ENCODE assay signal across 26 cellular contexts in the genomic region with DNA sequence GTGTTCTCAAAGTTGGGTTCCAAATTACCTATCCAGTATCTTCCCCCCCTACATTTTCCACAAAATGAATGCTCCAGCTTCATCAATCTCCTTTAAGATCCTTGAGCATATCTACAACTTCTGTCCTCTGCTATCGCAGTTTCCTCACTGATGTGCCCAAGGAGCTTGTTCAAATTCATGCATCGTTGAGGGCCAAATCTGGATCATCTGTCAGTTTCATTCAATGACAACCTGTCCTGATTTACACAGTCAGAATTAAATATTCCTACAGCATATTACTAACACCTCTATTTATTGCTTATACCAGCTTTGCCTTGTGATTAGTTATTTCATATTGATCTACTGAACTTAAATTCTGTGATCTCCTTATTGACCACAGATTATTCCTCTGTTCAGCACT.
"Had no signal": no experiment of that assay in that cellular context is flagged by ENCODE, and none has a peak within 500 bp of the region (broad histone marks: within the 10 kb centered on the region; RNA-seq: fewer than 3 reads in every experiment).

No MANE protein-coding gene starts in this region.

- H3K27me3 ChIP-seq: colonic mucosa, dorsolateral prefrontal cortex, esophagus muscularis mucosa, esophagus squamous epithelium, foreskin keratinocyte, gastrocnemius medialis, heart left ventricle, heart right ventricle, hepatocyte had no signal

- H3K27me3 Mint-ChIP-seq: dendritic cell treated with granulocyte-macrophage colony-stimulating factor and Interleukin-4, amounts not matched to agents 40 ng/mL and 50 ng/mL, for 4 days; effector memory CD8-positive, alpha-beta T cell had no signal

- H3K9me3 ChIP-seq: colonic mucosa, esophagus muscularis mucosa, esophagus squamous epithelium, gastrocnemius medialis, gastroesophageal sphincter, heart left ventricle, heart right ventricle had no signal

- H3K9me3 Mint-ChIP-seq: dendritic cell treated with granulocyte-macrophage colony-stimulating factor and Interleukin-4, amounts not matched to agents 40 ng/mL and 50 ng/mL, for 4 days; effector memory CD8-positive, alpha-beta T cell had no signal

- H3K27ac Mint-ChIP-seq: dendritic cell treated with granulocyte-macrophage colony-stimulating factor and Interleukin-4, amounts not matched to agents 40 ng/mL and 50 ng/mL, for 4 days; effector memory CD8-positive, alpha-beta T cell; endodermal cell had no signal

- H3K79me2 ChIP-seq: hepatocyte had no signal

- H2AFZ ChIP-seq: hepatocyte had no signal

- H3K36me3 ChIP-seq: colonic mucosa, esophagus muscularis mucosa, esophagus squamous epithelium, gastrocnemius medialis, gastroesophageal sphincter, heart left ventricle, heart right ventricle had no signal

- ATAC-seq: effector memory CD8-positive, alpha-beta T cell; esophagus mucosa; foreskin keratinocyte; gastrocnemius medialis; gastroesophageal sphincter; heart left ventricle; heart right ventricle had no signal

- H3K27ac ChIP-seq: colonic mucosa, coronary artery, dorsolateral prefrontal cortex, epithelial cell of prostate, esophagus muscularis mucosa, esophagus squamous epithelium, foreskin keratinocyte, gastrocnemius medialis, gastroesophageal sphincter, heart left ventricle, heart right ventricle, hepatocyte had no signal

- H3K4me3 Mint-ChIP-seq: dendritic cell treated with granulocyte-macrophage colony-stimulating factor and Interleukin-4, amounts not matched to agents 40 ng/mL and 50 ng/mL, for 4 days; effector memory CD8-positive, alpha-beta T cell; endodermal cell had no signal

- H3K4me2 ChIP-seq: hepatocyte had no signal

- DNase-seq: colonic mucosa; cortex of kidney; dermis blood vessel endothelial cell; effector CD4-positive, alpha-beta T cell; effector CD8-positive, alpha-beta T cell; effector memory CD4-positive, alpha-beta T cell; effector memory CD8-positive, alpha-beta T cell; endodermal cell; erythroblast; esophagus squamous epithelium; foreskin fibroblast; foreskin keratinocyte; foreskin melanocyte; gastrocnemius medialis; glutamatergic neuron; head of caudate nucleus; heart left ventricle; heart right ventricle had no signal

- H3K4me3 ChIP-seq: colonic mucosa, coronary artery, dorsolateral prefrontal cortex, esophagus muscularis mucosa, esophagus squamous epithelium, gastrocnemius medialis, gastroesophageal sphincter, heart left ventricle, heart right ventricle, hepatocyte had no signal
